ENCODE assay signal across 1 cellular context in the genomic region with DNA sequence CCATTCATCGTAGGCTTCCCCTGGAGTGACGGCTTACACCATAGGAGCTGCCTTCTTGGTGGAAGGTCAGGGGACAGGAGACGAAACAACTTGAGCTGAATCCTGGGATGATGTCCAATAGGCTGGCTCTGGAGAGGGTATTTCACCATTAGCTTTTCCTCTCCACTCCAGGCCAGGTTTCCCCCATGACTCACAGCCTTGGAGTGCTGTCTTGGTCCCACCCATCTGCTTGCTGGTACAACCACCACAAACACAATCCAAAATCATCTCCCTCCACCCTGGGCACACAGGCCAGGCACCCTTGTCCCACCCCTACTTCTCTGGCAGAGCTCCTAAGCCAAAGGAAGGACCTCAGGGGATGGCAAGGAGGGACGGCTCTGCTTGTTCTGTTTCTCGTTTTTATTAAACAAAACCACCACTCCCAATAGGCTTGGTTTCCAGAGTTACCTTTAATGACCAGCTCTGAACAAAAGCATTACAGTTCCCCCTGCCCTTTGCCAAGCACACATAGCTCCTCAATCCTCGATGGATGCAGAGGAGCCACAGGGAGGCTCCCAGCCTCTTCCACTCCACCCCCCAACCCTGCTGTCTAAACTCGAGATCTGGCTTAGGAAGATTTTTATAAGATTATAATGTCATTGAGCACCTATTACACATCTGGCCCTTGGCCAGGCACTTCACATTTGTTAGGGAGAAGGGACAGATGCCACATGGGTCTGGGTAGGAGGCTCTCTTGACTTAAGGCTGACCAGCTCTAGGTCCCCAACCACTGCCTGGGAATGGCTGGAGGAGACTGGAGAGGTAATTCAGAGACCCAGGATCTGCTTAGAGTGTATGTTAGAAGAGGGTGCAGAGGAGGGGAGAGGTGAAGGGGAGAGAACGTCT.
TF ChIP-seq lines count a peak whose summit lies in the region.

No MANE protein-coding gene starts in this region.

TF ChIP-seq in K562, 482 proteins besides CTCF, POLR2A, EP300 and RAD21:
- TF ChIP-seq NFIC (IDR thresholded peaks at IDR 0.05) (peak; percentile 38), ZC3H11A (IDR thresholded peaks at IDR 0.05; ENCODE audit: low read depth, low read length) (no peak)
